Comparison of ENCODE assay signal across 16 cellular contexts in the genomic region with DNA sequence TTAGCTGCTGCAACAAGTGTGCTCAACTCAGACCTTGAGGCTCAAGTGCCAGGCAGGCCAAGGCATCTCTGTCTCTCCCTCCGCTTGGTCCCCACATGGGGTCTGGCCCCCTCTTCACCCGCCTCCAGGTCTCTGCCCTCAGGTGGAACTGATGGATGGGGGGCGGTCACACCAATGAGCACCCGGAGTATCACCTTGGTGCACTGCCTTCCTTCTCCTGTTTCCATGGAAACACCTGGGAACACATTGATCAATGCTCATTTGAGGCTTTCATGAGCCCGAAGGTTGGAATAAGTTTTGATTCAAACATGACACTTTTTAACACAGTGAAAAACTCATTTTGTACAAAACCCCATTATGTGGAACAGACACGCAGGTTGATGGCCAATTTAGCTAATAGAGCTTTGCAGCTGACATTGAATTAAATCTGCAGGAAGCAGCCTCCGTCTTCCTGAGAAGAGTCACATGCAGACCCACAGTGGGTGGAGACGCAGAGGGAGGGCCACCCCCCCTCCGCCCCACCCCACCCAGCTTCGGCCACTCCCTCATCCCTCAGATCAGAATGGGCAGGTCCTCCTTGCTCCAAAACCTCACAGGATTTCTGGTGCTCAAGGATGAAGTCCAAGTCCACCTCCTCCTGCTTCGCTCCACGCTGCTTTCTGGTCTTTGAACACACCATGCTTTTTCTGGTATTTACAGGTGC.
"Had no signal": no experiment of that assay in that cellular context is flagged by ENCODE, and none has a peak within 500 bp of the region (broad histone marks: within the 10 kb centered on the region; RNA-seq: fewer than 3 reads in every experiment).

No MANE protein-coding gene starts in this region.

- H3K27me3 ChIP-seq: body of pancreas, upper lobe of left lung had no signal

- H3K36me3 ChIP-seq: prostate gland, thoracic aorta, upper lobe of left lung, WERI-Rb-1 had no signal

- H3K27ac ChIP-seq: body of pancreas, prostate gland, thoracic aorta, upper lobe of left lung, WERI-Rb-1 had no signal

- H3K4me3 ChIP-seq: body of pancreas, prostate gland, thoracic aorta, upper lobe of left lung had no signal

- ATAC-seq: body of pancreas; left ventricle myocardium superior; sciatic nerve; stimulated activated effector memory CD8-positive, alpha-beta T cell treated with anti-CD3 and anti-CD28 coated beads, Interleukin-12 subunit alpha, Interleukin-12 subunit beta, amount 100 ng/mL, for 72 hours had no signal

- H3K4me1 ChIP-seq: body of pancreas, prostate gland, upper lobe of left lung had no signal

- DNase-seq: activated CD4-positive, alpha-beta T cell treated with anti-CD3 and anti-CD28 coated beads for 1 hour; activated CD4-positive, alpha-beta T cell treated with anti-CD3 and anti-CD28 coated beads, Interleukin-2, amount 50 U/mL, for 48 hours; activated naive CD4-positive, alpha-beta T cell treated with Interleukin-2 at 50 U/mL for 16 hours; activated naive CD8-positive, alpha-beta T cell treated with anti-CD3 and anti-CD28 coated beads, Interleukin-2, amount 10 ng/mL, durations not matched to agents 7 days and 5 days; body of pancreas; central memory CD4-positive, alpha-beta T cell; immature natural killer cell; kidney glomerular epithelial cell; left ventricle myocardium superior; stimulated activated CD4-positive, alpha-beta T cell treated with anti-CD3 and anti-CD28 coated beads, Interleukin-4, amount 100 ng/mL, for 24 hours; WERI-Rb-1 had no signal

- H3K9me3 ChIP-seq: prostate gland, thoracic aorta, upper lobe of left lung had no signal
